ENCODE assay signal across 23 cellular contexts in genomic region chr21:37587635-37588177, GRCh38.
DNase-seq lines count a peak whose midpoint lies in the region; ATAC-seq, FAIRE-seq and TF ChIP-seq lines count a peak whose summit lies in the region.
"Had no signal": no experiment of that assay in that cellular context is flagged by ENCODE, and none has a peak within 500 bp of the region (broad histone marks: within the 10 kb centered on the region; RNA-seq: fewer than 3 reads in every experiment).

No MANE protein-coding gene starts in this region.

- H3K36me3 ChIP-seq in K562 (ENCODE audit: control insufficient read depth, insufficient read depth, low read length) = no peaks in the 10 kb centered on the region
- H3K36me3 ChIP-seq in mesendoderm (ENCODE audit: control insufficient read depth, insufficient read depth, low read length) = peaks cover 6% of the 10 kb centered on the region

- no peak overlapping the region for H3K4me2 ChIP-seq in K562 (ENCODE audit: insufficient read depth, low read length)
- no peak overlapping the region for H3K4me2 ChIP-seq in mesendoderm (ENCODE audit: low read length)
- H3K4me2 ChIP-seq: A549 had no signal

- H3K9me3 ChIP-seq in K562 (replicated peaks; ENCODE audit: control insufficient read depth, insufficient read depth, low read depth, low read length) = no peaks in the 10 kb centered on the region
- H3K9me3 ChIP-seq: A549, Caco-2 had no signal

- H3K27ac ChIP-seq in K562 (ENCODE audit: extremely low read depth, low read depth, low read length) (no peak overlapping the region), mesendoderm (ENCODE audit: low read depth, low read length) (peak overlapping the region; percentile 52)
- H3K27ac ChIP-seq: 22Rv1, A549, C4-2B, GM23248, HL-60 had no signal

- H4K20me1 ChIP-seq in K562 (replicated peaks; ENCODE audit: control insufficient read depth, insufficient read depth, low read length) = no peaks in the 10 kb centered on the region

- no peak for TF ChIP-seq RAD21 in K562 (CRISPR knock-in tag; conservative IDR thresholded peaks at IDR 0.05 in 1 of 2, IDR thresholded peaks at IDR 0.05 in 1 of 2)

- H2AK5ac ChIP-seq in mesendoderm (ENCODE audit: low read length) = no peak overlapping the region

- H3K27me3 ChIP-seq in K562 (ENCODE audit: control insufficient read depth in 2 of 2, insufficient read depth in 2 of 2, low read length in 2 of 2) (peaks cover 2 to 10% of the 10 kb centered on the region in 2 experiments; a peak in 1 of 5 replicates), mesendoderm (ENCODE audit: insufficient read depth, low read length, poor library complexity) (no peaks in the 10 kb centered on the region)

- H3K9me3 Mint-ChIP-seq in activated CD8-positive, alpha-beta memory T cell treated with anti-CD3 and anti-CD28 coated beads, Interleukin-2, amount 10 ng/mL, durations not matched to agents 7 days and 5 days (ENCODE audit: low read depth) = no peaks in the 10 kb centered on the region
- H3K9me3 Mint-ChIP-seq: CD4-positive, alpha-beta T cell; HFFc6; IgD-negative memory B cell had no signal

- H3K9ac ChIP-seq in K562 (ENCODE audit: insufficient read depth in 1 of 2, low read depth in 2 of 2, low read length in 2 of 2) (no peak overlapping the region), mesendoderm (ENCODE audit: low read length) (peak overlapping the region; percentile 54)
- H3K9ac ChIP-seq: GM23248 had no signal

- H2BK5ac ChIP-seq in mesendoderm (ENCODE audit: low read length) = peak overlapping the region; percentile 50

- no peak overlapping the region for H3K27ac Mint-ChIP-seq in activated CD8-positive, alpha-beta memory T cell treated with anti-CD3 and anti-CD28 coated beads, Interleukin-2, amount 10 ng/mL, durations not matched to agents 7 days and 5 days
- H3K27ac Mint-ChIP-seq: CD4-positive, alpha-beta T cell; HFFc6; IgD-negative memory B cell had no signal

- POLR2A ChIA-PET in K562 (lab: Yijun Ruan, JAX) = interaction anchor here (0.6 kb wide), 1 partner anchor 566 kb away, joined by 3 read pairs; no protein-coding TSS in a partner anchor

- H3K79me1 ChIP-seq in mesendoderm (ENCODE audit: low read length) = peaks cover 7% of the 10 kb centered on the region

- H3K79me2 ChIP-seq in K562 (ENCODE audit: control insufficient read depth, insufficient read depth, low read length) (no peaks in the 10 kb centered on the region), mesendoderm (ENCODE audit: control insufficient read depth, insufficient read depth, low read length) (peaks cover 19% of the 10 kb centered on the region)

- no peak for TF ChIP-seq CTCF in K562 (IDR thresholded peaks at IDR 0.05 in 2 of 3, conservative IDR thresholded peaks at IDR 0.05 in 1 of 3; ENCODE audit: insufficient read depth in 2 of 3, low read depth in 1 of 3, low read length in 3 of 3)

- H3K4ac ChIP-seq in mesendoderm (ENCODE audit: low read depth, low read length) = no peak overlapping the region

- no peak overlapping the region for H4K8ac ChIP-seq in mesendoderm (ENCODE audit: low read depth, low read length)

- no peak overlapping the region for H3K23ac ChIP-seq in mesendoderm (ENCODE audit: low read length)

- no peak for ATAC-seq in activated CD8-positive, alpha-beta memory T cell treated with anti-CD3 and anti-CD28 coated beads, Interleukin-2, amount 10 ng/mL, durations not matched to agents 7 days and 5 days
- no peak for ATAC-seq in K562
- ATAC-seq: A549 had no signal

- peak overlapping the region; percentile 79 for H3K56ac ChIP-seq in mesendoderm (ENCODE audit: low read length)

- TF ChIP-seq POLR2A in K562 (conservative IDR thresholded peaks at IDR 0.05) = no peak

- H3K4me3 Mint-ChIP-seq in activated CD8-positive, alpha-beta memory T cell treated with anti-CD3 and anti-CD28 coated beads, Interleukin-2, amount 10 ng/mL, durations not matched to agents 7 days and 5 days = no peak overlapping the region
- H3K4me3 Mint-ChIP-seq: CD4-positive, alpha-beta T cell; HFFc6; IgD-negative memory B cell had no signal

- no peak for TF ChIP-seq EP300 in K562 (IDR thresholded peaks at IDR 0.05; ENCODE audit: low read length)

- H3K4me1 Mint-ChIP-seq in activated CD8-positive, alpha-beta memory T cell treated with anti-CD3 and anti-CD28 coated beads, Interleukin-2, amount 10 ng/mL, durations not matched to agents 7 days and 5 days = no peaks in the 10 kb centered on the region
- H3K4me1 Mint-ChIP-seq: IgD-negative memory B cell had no signal

- no peak overlapping the region for H2BK120ac ChIP-seq in mesendoderm (ENCODE audit: low read depth, low read length)

- no peak overlapping the region for H4K5ac ChIP-seq in mesendoderm (ENCODE audit: low read length)

- peaks cover 5% of the 10 kb centered on the region for H3K27me3 Mint-ChIP-seq in activated CD8-positive, alpha-beta memory T cell treated with anti-CD3 and anti-CD28 coated beads, Interleukin-2, amount 10 ng/mL, durations not matched to agents 7 days and 5 days
- H3K27me3 Mint-ChIP-seq: CD4-positive, alpha-beta T cell had no signal

- H3K4me3 ChIP-seq in K562 (no peak overlapping the region), mesendoderm (ENCODE audit: low read length) (no peak overlapping the region)
- H3K4me3 ChIP-seq: A549, GM23248 had no signal

- in situ Hi-C loops in K562 (cut with MboI) = no loop called here

- H3K36me3 Mint-ChIP-seq in activated CD8-positive, alpha-beta memory T cell treated with anti-CD3 and anti-CD28 coated beads, Interleukin-2, amount 10 ng/mL, durations not matched to agents 7 days and 5 days = no peaks in the 10 kb centered on the region
- H3K36me3 Mint-ChIP-seq: IgD-negative memory B cell had no signal

- H3K9me1 ChIP-seq in K562 (ENCODE audit: control insufficient read depth, insufficient read depth, low read length) = no peaks in the 10 kb centered on the region

- BruUV-seq in K562 (replicated peaks; lab: Mats Ljungman, UMichigan) = no TSS peak

- no peak overlapping the region for H2AFZ ChIP-seq in K562 (ENCODE audit: low read depth, low read length)
- H2AFZ ChIP-seq: GM23248 had no signal

- H3K4me1 ChIP-seq in K562 (replicated peaks in 1 of 2; ENCODE audit: control insufficient read depth in 2 of 2, insufficient read depth in 2 of 2, low read length in 2 of 2) (no peaks in the 10 kb centered on the region), mesendoderm (ENCODE audit: control insufficient read depth, low read depth, low read length) (peaks cover 13% of the 10 kb centered on the region)
- H3K4me1 ChIP-seq: A549 had no signal

- no peak overlapping the region for H2BK15ac ChIP-seq in mesendoderm (replicated peaks; ENCODE audit: low read depth)

- DNase-seq in activated CD8-positive, alpha-beta memory T cell treated with anti-CD3 and anti-CD28 coated beads, Interleukin-2, amount 10 ng/mL, durations not matched to agents 7 days and 5 days = peak; percentile 1
- DNase-seq in activated CD8-positive, alpha-beta memory T cell treated with anti-CD3 and anti-CD28 coated beads, Interleukin-2, amount 50 U/mL, for 48 hours = no peak
- no peak for DNase-seq in K562 (ENCODE audit: extremely low read depth in 1 of 4, low spot score in 3 of 4)
- DNase-seq in mesendoderm = peak; percentile 48
- no peak for DNase-seq in NAMALWA (ENCODE audit: low spot score)
- DNase-seq in Kasumi-1 (lab: John Stamatoyannopoulos, UW) = no peak
- DNase-seq in activated CD4-positive, CD25-positive, alpha-beta regulatory T cell (lab: John Stamatoyannopoulos, UW) = no peak
- DNase-seq: AML-193; CD4-positive, alpha-beta T cell; GDM1; GM23248; HCEC 1CT; HFFc6; KG1 had no signal

- 14% methylated on average over 4 of the region's 5 CpGs for WGBS in K562 (ENCODE audit: insufficient coverage, low coverage, missing lambda C conversion rate)
- no CpG with 5 or more reads among the region's 5 CpGs for WGBS in mesendoderm (ENCODE audit: extremely low coverage, insufficient coverage, low lambda C conversion rate)

- CTCF ChIA-PET in activated CD8-positive, alpha-beta memory T cell treated with anti-CD3 and anti-CD28 coated beads, Interleukin-2, amount 10 ng/mL, durations not matched to agents 7 days and 5 days (lab: Charles Lee) = no interaction called here
- CTCF ChIA-PET in K562 (lab: Yijun Ruan, JAX; ENCODE audit: low intra/inter-chr PET ratio) = no interaction called here

- H3K18ac ChIP-seq in mesendoderm (ENCODE audit: low read length) = no peak overlapping the region

- intact Hi-C loops in K562 (cut with micrococcal nuclease) = no loop called here

- no peak for FAIRE-seq in K562 (lab: Jason Lieb, UNC)
- FAIRE-seq: A549, D721Med, GM12892, H54 had no signal

TF ChIP-seq in K562, 482 proteins besides CTCF, POLR2A, EP300 and RAD21:
- TF ChIP-seq ZNF311 (CRISPR knock-in tag; IDR thresholded peaks at IDR 0.05) (no peak), EGR1 (conservative IDR thresholded peaks at IDR 0.05) (peak; percentile 50), ZNF316 (IDR thresholded peaks at IDR 0.05) (0 out of 2 replicates have a peak, but pooled peaks have one; percentile 1)

Comparison
In these comparisons a context has a peak if more than half of its experiments do, and no peak if none do; other contexts are left out.
1. DNase-seq: peak in activated CD8-positive, alpha-beta memory T cell treated with anti-CD3 and anti-CD28 coated beads, Interleukin-2, amount 10 ng/mL, durations not matched to agents 7 days and 5 days (single experiment) and mesendoderm (single experiment); none in activated CD8-positive, alpha-beta memory T cell treated with anti-CD3 and anti-CD28 coated beads, Interleukin-2, amount 50 U/mL, for 48 hours (single experiment), K562 (0 of 4), NAMALWA (single experiment), Kasumi-1 (0 of 2) and activated CD4-positive, CD25-positive, alpha-beta regulatory T cell (0 of 4).